ENCODE assay signal across 26 cellular contexts in genomic region chr11:9078113-9079041, GRCh38. TPM values are rescaled to one million over a fixed set of nuclear protein-coding genes. Genes with fewer than 3 reads are reported as not detected.
DNase-seq lines count a peak whose midpoint lies in the region; ATAC-seq and TF ChIP-seq lines count a peak whose summit lies in the region.
"Had no signal": no experiment of that assay in that cellular context is flagged by ENCODE, and none has a peak within 500 bp of the region (broad histone marks: within the 10 kb centered on the region; RNA-seq: fewer than 3 reads in every experiment).

No MANE protein-coding gene starts in this region.

- no peak overlapping the region for H3K4me3 Mint-ChIP-seq in endodermal cell
- H3K4me3 Mint-ChIP-seq: natural killer cell, T-helper 17 cell had no signal

- H2BK15ac ChIP-seq in mesenchymal stem cell (ENCODE audit: low read depth, poor library complexity, severe bottlenecking) = no peak overlapping the region

- H3K27ac ChIP-seq in endodermal cell (ENCODE audit: low read depth, low read length) (no peak overlapping the region), mesenchymal stem cell (ENCODE audit: low read length, poor library complexity, severe bottlenecking) (no peak overlapping the region)
- H3K27ac ChIP-seq: heart right ventricle, SJCRH30, VCaP had no signal

- H3K4ac ChIP-seq in mesenchymal stem cell (ENCODE audit: low read depth in 1 of 2, low read length in 2 of 2) = no peak overlapping the region

- DNase-seq in DMS53 (lab: John Stamatoyannopoulos, UW) (peak; percentile 60), LHCN-M2 (ENCODE audit: low read depth) (peak; percentile 39), endodermal cell (peak; percentile 68), mesenchymal stem cell (peak; percentile 20), HCEC 1CT (no peak), NCI-H2227 treated with DMSO at 0.1 percent for 48 hours (lab: John Stamatoyannopoulos, UW) (no peak)
- DNase-seq: ACHN; activated CD4-positive, alpha-beta T cell treated with anti-CD3 and anti-CD28 coated beads, Interleukin-2, amount 50 U/mL, for 4 hours; activated naive CD4-positive, alpha-beta T cell treated with Interleukin-2 at 50 U/mL for 16 hours; anterior cingulate cortex; cerebellar nuclear complex; DMS 273 treated with DMSO at 0.1 percent for 48 hours; effector memory CD4-positive, alpha-beta T cell; heart right ventricle; kidney; natural killer cell; NCI-H1436; NCI-H69; stimulated activated CD4-positive, alpha-beta T cell treated with anti-CD3 and anti-CD28 coated beads, Interleukin-4, amount 100 ng/mL, for 4 hours; T-helper 17 cell had no signal

- H3K23ac ChIP-seq in mesenchymal stem cell (ENCODE audit: low read length in 2 of 2) = no peak overlapping the region

- ATAC-seq in HG02678 (IDR thresholded peaks at IDR 0.05; ENCODE audit: unreplicated experiment) (no peak), GM19467 (IDR thresholded peaks at IDR 0.05; ENCODE audit: unreplicated experiment) (no peak)
- ATAC-seq: natural killer cell, T-helper 17 cell had no signal

- H3K27ac Mint-ChIP-seq in endodermal cell = no peak overlapping the region
- H3K27ac Mint-ChIP-seq: natural killer cell, T-helper 17 cell had no signal

- H3K27me3 ChIP-seq in endodermal cell (ENCODE audit: control insufficient read depth, insufficient read depth, low read length, poor library complexity, severe bottlenecking) (no peaks in the 10 kb centered on the region), mesenchymal stem cell (ENCODE audit: control insufficient read depth in 1 of 2, insufficient read depth in 1 of 2, low read length in 2 of 2) (no peaks in the 10 kb centered on the region)
- H3K27me3 ChIP-seq: heart right ventricle, SJCRH30 had no signal

- H3K4me1 ChIP-seq in endodermal cell (ENCODE audit: control insufficient read depth, insufficient read depth, low read length) (peaks cover 7% of the 10 kb centered on the region), mesenchymal stem cell (ENCODE audit: control insufficient read depth, insufficient read depth, low read depth, low read length) (peaks cover 2% of the 10 kb centered on the region)
- H3K4me1 ChIP-seq: prostate gland had no signal

- WGBS in endodermal cell (ENCODE audit: insufficient coverage in 1 of 2, insufficient read length in 1 of 2), 2 experiments = 80 to 82% methylated on average over 3 to 5 of the region's 5 CpGs
- 63% methylated on average over 5 of the region's 5 CpGs for WGBS in mesenchymal stem cell

- H3K9ac ChIP-seq in endodermal cell (ENCODE audit: extremely low read depth, low read length, poor library complexity, severe bottlenecking) (no peak overlapping the region), mesenchymal stem cell (ENCODE audit: low read length) (no peak overlapping the region)

- H3K27me3 Mint-ChIP-seq in endodermal cell (ENCODE audit: insufficient read depth) = peaks cover 3% of the 10 kb centered on the region

- no peaks in the 10 kb centered on the region for H3K79me1 ChIP-seq in mesenchymal stem cell (replicated peaks; ENCODE audit: low read length, poor library complexity, severe bottlenecking)

- peaks cover 4% of the 10 kb centered on the region for H3K9me3 Mint-ChIP-seq in endodermal cell
- H3K9me3 Mint-ChIP-seq: natural killer cell had no signal

- peak overlapping the region in 1 of 2 experiments; percentile 58 for H3K14ac ChIP-seq in mesenchymal stem cell (ENCODE audit: low read length in 2 of 2)

- H3K9me3 ChIP-seq in endodermal cell (ENCODE audit: control insufficient read depth, low read length) = no peaks in the 10 kb centered on the region
- no peaks in the 10 kb centered on the region for H3K9me3 ChIP-seq in mesenchymal stem cell (ENCODE audit: control insufficient read depth, low read length)
- H3K9me3 ChIP-seq: heart right ventricle, prostate gland, SJCRH30 had no signal

- H3K36me3 Mint-ChIP-seq in endodermal cell (ENCODE audit: low read depth) = no peaks in the 10 kb centered on the region
- H3K36me3 Mint-ChIP-seq: natural killer cell had no signal

- no peak overlapping the region for H4K8ac ChIP-seq in mesenchymal stem cell (ENCODE audit: low read length)

- H3K36me3 ChIP-seq in endodermal cell (ENCODE audit: control insufficient read depth, insufficient read depth, low read length) (no peaks in the 10 kb centered on the region), mesenchymal stem cell (ENCODE audit: control insufficient read depth in 1 of 2, insufficient read depth in 2 of 2, low read depth in 1 of 2, low read length in 2 of 2) (peaks cover 0 to 3% of the 10 kb centered on the region in 2 experiments)
- H3K36me3 ChIP-seq: heart right ventricle, prostate gland, SJCRH30 had no signal

- no peak overlapping the region for H3K18ac ChIP-seq in mesenchymal stem cell (ENCODE audit: low read depth in 1 of 2, low read length in 2 of 2)

- H3K4me1 Mint-ChIP-seq in endodermal cell = peaks cover 14% of the 10 kb centered on the region
- H3K4me1 Mint-ChIP-seq: natural killer cell had no signal

- no peak overlapping the region for H4K91ac ChIP-seq in mesenchymal stem cell (ENCODE audit: low read length)

- no peak overlapping the region for H2AK5ac ChIP-seq in mesenchymal stem cell (ENCODE audit: low read length, severe bottlenecking)

- H2BK12ac ChIP-seq in mesenchymal stem cell (ENCODE audit: low read length in 2 of 2) = no peak overlapping the region

- peak; percentile 72 for TF ChIP-seq CTCF in endodermal cell (conservative IDR thresholded peaks at IDR 0.05)

- H2BK120ac ChIP-seq in mesenchymal stem cell (ENCODE audit: low read depth, low read length) = no peak overlapping the region

- H2BK5ac ChIP-seq in mesenchymal stem cell (ENCODE audit: low read depth, low read length, poor library complexity, severe bottlenecking) = no peak overlapping the region

- H2AFZ ChIP-seq in mesenchymal stem cell (ENCODE audit: low read depth, low read length) = no peak overlapping the region

- H3K4me3 ChIP-seq in endodermal cell (ENCODE audit: low read length) (no peak overlapping the region), mesenchymal stem cell (ENCODE audit: insufficient read depth in 1 of 2, low read depth in 1 of 2, low read length in 2 of 2) (no peak overlapping the region)
- H3K4me3 ChIP-seq: heart right ventricle, prostate gland, SJCRH30, skin epidermis had no signal

- no peak overlapping the region for H3K4me2 ChIP-seq in mesenchymal stem cell (ENCODE audit: low read length, poor library complexity, severe bottlenecking)

RNA-seq across cellular contexts. Expression of gene SCUBE2, which starts 13.0 kb away (rescaled TPM):
- 0.06 and 0.11 TPM in 2 replicates for total RNA-seq in LHCN-M2 (2014; rRNA removed)
- 1.2 TPM for polyA plus RNA-seq in LHCN-M2 (2012)
- total RNA-seq in endodermal cell = 1 to 10 TPM; 1.5 to 2.0 TPM
- 12.1 TPM for polyA plus RNA-seq in endodermal cell (2013, experiment 1 of 2)
- 8.9 TPM for polyA plus RNA-seq in endodermal cell (2013, experiment 2 of 2)
- 1.5 TPM for polyA plus RNA-seq in mesenchymal stem cell (2013, experiment 1 of 2)
- polyA plus RNA-seq in mesenchymal stem cell (2013, experiment 2 of 2) = 1.7 TPM
- total RNA-seq: natural killer cell had no signal

Comparison
In these comparisons a context has a peak if more than half of its experiments do, and no peak if none do; other contexts are left out.
1. DNase-seq: peak in DMS53 (single experiment), LHCN-M2 (single experiment), endodermal cell (single experiment) and mesenchymal stem cell (single experiment); none in HCEC 1CT (single experiment) and NCI-H2227 treated with DMSO at 0.1 percent for 48 hours (single experiment).